ENCODE assay signal across 21 cellular contexts in the genomic region with DNA sequence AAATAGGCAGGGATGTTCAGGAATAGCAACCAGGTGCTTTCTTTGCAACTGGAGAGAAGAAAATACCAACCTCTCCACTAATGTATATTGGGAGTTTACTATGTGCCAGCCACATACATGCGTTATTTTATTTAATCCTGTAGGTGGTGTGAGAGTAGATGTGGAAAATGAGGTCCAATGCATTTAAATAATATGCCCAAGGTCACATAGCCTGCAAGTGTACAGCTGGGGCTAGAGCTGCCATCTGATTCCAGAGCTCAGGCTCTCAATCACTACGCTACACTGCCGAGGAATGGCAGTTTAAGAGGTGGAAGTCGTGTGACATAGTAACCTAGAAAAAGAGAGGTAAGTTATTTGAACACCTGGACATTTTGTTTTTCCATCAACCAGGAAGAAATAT.
DNase-seq lines count a peak whose midpoint lies in the region; ATAC-seq and TF ChIP-seq lines count a peak whose summit lies in the region.
"Had no signal": no experiment of that assay in that cellular context is flagged by ENCODE, and none has a peak within 500 bp of the region (broad histone marks: within the 10 kb centered on the region; RNA-seq: fewer than 3 reads in every experiment).

No MANE protein-coding gene starts in this region.

- WGBS in right cardiac atrium, result 83% methylated on average over 4 of the region's 4 CpGs

- H3K9me3 ChIP-seq in right cardiac atrium (ENCODE audit: control insufficient read depth, low read length) (no peaks in the 10 kb centered on the region), RWPE2 (ENCODE audit: severe bottlenecking) (no peaks in the 10 kb centered on the region), Peyer's patch (no peaks in the 10 kb centered on the region)
- H3K9me3 ChIP-seq: gastroesophageal sphincter had no signal

- no peak for DNase-seq in left ventricle myocardium superior
- no peak for DNase-seq in right cardiac atrium
- DNase-seq in NCI-H187 (lab: John Stamatoyannopoulos, UW), result peak; percentile 59 to 82
- no peak for DNase-seq in RWPE2 (ENCODE audit: low spot score)
- no peak for DNase-seq in dedifferentiated amniotic fluid mesenchymal stem cell (ENCODE audit: extremely low spot score)
- DNase-seq in stimulated activated naive CD4-positive, alpha-beta T cell treated with Interleukin-2 at 50 U/mL for 16 hours (lab: John Stamatoyannopoulos, UW), result no peak
- DNase-seq in Peyer's patch, result no peak
- DNase-seq: activated CD4-positive, CD25-positive, alpha-beta regulatory T cell treated with anti-CD3 and anti-CD28 coated beads, Interleukin-2, amount 50 U/mL, for 72 hours; Calu3; dorsolateral prefrontal cortex; erythroblast; NCI-H1105 treated with DMSO at 0.1 percent for 48 hours; posterior cingulate gyrus; SIG-M5; stimulated activated CD4-positive, alpha-beta T cell treated with anti-CD3 and anti-CD28 coated beads, Interleukin-4, amount 100 ng/mL, for 24 hours; substantia nigra had no signal

- H3K36me3 ChIP-seq in RWPE2 (ENCODE audit: low read depth) (no peaks in the 10 kb centered on the region), Peyer's patch (no peaks in the 10 kb centered on the region)
- H3K36me3 ChIP-seq: gastroesophageal sphincter had no signal

- H3K27me3 ChIP-seq in right cardiac atrium (ENCODE audit: control insufficient read depth, insufficient read depth), result no peaks in the 10 kb centered on the region
- H3K27me3 ChIP-seq in RWPE2 (ENCODE audit: insufficient read depth, poor library complexity, severe bottlenecking), result no peaks in the 10 kb centered on the region
- no peaks in the 10 kb centered on the region for H3K27me3 ChIP-seq in Peyer's patch
- H3K27me3 ChIP-seq: dorsolateral prefrontal cortex, gastroesophageal sphincter had no signal

- no peak overlapping the region for H3K4me3 ChIP-seq in right cardiac atrium (ENCODE audit: low read length)
- no peak overlapping the region for H3K4me3 ChIP-seq in RWPE2 (ENCODE audit: severe bottlenecking)
- no peak overlapping the region for H3K4me3 ChIP-seq in Peyer's patch
- H3K4me3 ChIP-seq: dorsolateral prefrontal cortex, gastroesophageal sphincter, GM23338, skin epidermis had no signal

- H3K4me1 ChIP-seq in right cardiac atrium (ENCODE audit: control insufficient read depth, insufficient read depth, low read length) (peaks cover 1% of the 10 kb centered on the region), RWPE2 (ENCODE audit: insufficient read depth, poor library complexity, severe bottlenecking) (no peaks in the 10 kb centered on the region), Peyer's patch (no peaks in the 10 kb centered on the region)

- TF ChIP-seq POLR2A in Peyer's patch (IDR thresholded peaks at IDR 0.05), result no peak

- ATAC-seq in left ventricle myocardium superior (peak; percentile 56), right cardiac atrium (no peak), RWPE2 (ENCODE audit: low read depth) (no peak), GM21619 (IDR thresholded peaks at IDR 0.05; ENCODE audit: unreplicated experiment) (no peak)
- ATAC-seq: activated T-helper 17 cell treated with anti-CD3 and anti-CD28 coated beads, Interleukin-2, amount 50 U/mL, for 72 hours; gastroesophageal sphincter; GM23338 had no signal

- TF ChIP-seq CTCF in RWPE2 (IDR thresholded peaks at IDR 0.05; ENCODE audit: poor library complexity, severe bottlenecking), result peak; percentile 28
- no peak for TF ChIP-seq CTCF in Peyer's patch (IDR thresholded peaks at IDR 0.05)

- H3K27ac ChIP-seq in right cardiac atrium (ENCODE audit: low read length), result no peak overlapping the region
- H3K27ac ChIP-seq in RWPE2 (ENCODE audit: poor library complexity, severe bottlenecking), result no peak overlapping the region
- H3K27ac ChIP-seq in Peyer's patch, result no peak overlapping the region
- H3K27ac ChIP-seq: dorsolateral prefrontal cortex, gastroesophageal sphincter, skin epidermis had no signal

- intact Hi-C loops in left ventricle myocardium superior (cut with micrococcal nuclease) (no loop called here), right cardiac atrium (cut with DNase I) (no loop called here)

Comparison
In these comparisons a context has a peak if more than half of its experiments do, and no peak if none do; other contexts are left out.
1. DNase-seq: peak in NCI-H187 (2 of 2); none in left ventricle myocardium superior (single experiment), right cardiac atrium (0 of 3), RWPE2 (single experiment), dedifferentiated amniotic fluid mesenchymal stem cell (single experiment), stimulated activated naive CD4-positive, alpha-beta T cell treated with Interleukin-2 at 50 U/mL for 16 hours (single experiment) and Peyer's patch (0 of 3).